ENCODE assay signal across 8 cellular contexts in genomic region chr2:102141915-102142828, GRCh38. TPM values are rescaled to one million over a fixed set of nuclear protein-coding genes. Genes with fewer than 3 reads are reported as not detected.
DNase-seq lines count a peak whose midpoint lies in the region; ATAC-seq and TF ChIP-seq lines count a peak whose summit lies in the region.

Gene IL1R1 (plus strand): TSS chr2:102142746. CDS start chr2:102157725, 14,979 bp downstream.

- no peaks in the 10 kb centered on the region for H3K79me2 ChIP-seq in MM.1S (ENCODE audit: low read length)

- H3K4me1 ChIP-seq in iPS-18a (ENCODE audit: control insufficient read depth, low read depth, low read length) (peaks cover 5% of the 10 kb centered on the region), MM.1S (ENCODE audit: low read length) (no peaks in the 10 kb centered on the region)

- H3K9ac ChIP-seq in iPS-18a (ENCODE audit: low read length) = no peak within 1 kb of the TSS
- H3K9ac ChIP-seq in MM.1S (ENCODE audit: low read length) = no peak within 1 kb of the TSS

- DNase-seq in EL (peak; percentile 80), KBM-7 (peak; percentile 14), T47D (ENCODE audit: low read depth in 1 of 2, low spot score in 1 of 2) (peak; percentile 73 to 81), sciatic nerve (ENCODE audit: low spot score) (peak; percentile 90), cerebellar nuclear complex (lab: John Stamatoyannopoulos, UW) (no peak), MM.1S (no peak), A172 (ENCODE audit: low spot score) (no peak)

- TF ChIP-seq CTCF in MM.1S (IDR thresholded peaks at IDR 0.05; ENCODE audit: low read length) = no peak

- H2AFZ ChIP-seq in MM.1S (ENCODE audit: low read length) = no peak within 1 kb of the TSS

- intact Hi-C loops in sciatic nerve (cut with DNase I) = no loop called here

- peak; percentile 90 for ATAC-seq in sciatic nerve

- H3K27me3 ChIP-seq in iPS-18a (ENCODE audit: control insufficient read depth, insufficient read depth, low read length) (peaks cover 42% of the 10 kb centered on the region), MM.1S (replicated peaks; ENCODE audit: insufficient read depth, low read length) (no peaks in the 10 kb centered on the region)

- H3K9me3 ChIP-seq in iPS-18a (ENCODE audit: control insufficient read depth, low read depth, low read length) (no peaks in the 10 kb centered on the region), MM.1S (replicated peaks; ENCODE audit: insufficient read depth, low read length) (no peaks in the 10 kb centered on the region)

- in situ Hi-C loops in KBM-7 (cut with MboI; ENCODE audit: low pct_unique_long_range_greater_than_20kb, low sequenced_read_pairs) = no loop called here
- in situ Hi-C loops in T47D (cut with HindIII; ENCODE audit: low pct_unique_long_range_greater_than_20kb, low sequenced_read_pairs) = no loop called here

- H3K9me2 ChIP-seq in MM.1S (replicated peaks; ENCODE audit: insufficient read depth, low read length) = no peaks in the 10 kb centered on the region

- H3K4me3 ChIP-seq in iPS-18a (ENCODE audit: low read length) (peak within 1 kb of the TSS; percentile 61), MM.1S (ENCODE audit: low read length) (no peak within 1 kb of the TSS)

- H3F3A ChIP-seq in MM.1S (ENCODE audit: insufficient read depth, low read length) = no peaks in the 10 kb centered on the region

- H3K36me3 ChIP-seq in iPS-18a (ENCODE audit: control insufficient read depth, low read depth, low read length) (no peaks in the 10 kb centered on the region), MM.1S (replicated peaks; ENCODE audit: insufficient read depth, low read length) (no peaks in the 10 kb centered on the region)

- H4K20me1 ChIP-seq in MM.1S (ENCODE audit: insufficient read depth, low read length) = no peaks in the 10 kb centered on the region

- no peak within 1 kb of the TSS for H3K27ac ChIP-seq in iPS-18a (ENCODE audit: low read length)
- H3K27ac ChIP-seq in MM.1S (ENCODE audit: low read length) = no peak within 1 kb of the TSS

- no peak within 1 kb of the TSS for H3K4me2 ChIP-seq in MM.1S (ENCODE audit: low read depth, low read length)

RNA-seq across cellular contexts. Expression of gene IL1R1, which starts in this region (rescaled TPM):
- total RNA-seq in sciatic nerve = 49.9 TPM
- total RNA-seq in A172 (2014; rRNA removed; shearing (Covaris generic)) = 1.7 and 2.6 TPM in 2 replicates

Comparison
In these comparisons a context has a peak if more than half of its experiments do, and no peak if none do; other contexts are left out.
1. RNA of gene IL1R1 (total RNA-seq): 49.9 TPM in sciatic nerve (single experiment); 1.7 to 2.6 TPM in A172; every median in the first group is over 10 times any median in the second.
2. DNase-seq: peak in EL (single experiment), KBM-7 (single experiment), T47D (2 of 2) and sciatic nerve (single experiment); none in cerebellar nuclear complex (0 of 2), MM.1S (single experiment) and A172 (single experiment).